ENCODE assay signal across 1 cellular context in genomic region chr3:181630873-181631272, GRCh38.
TF ChIP-seq lines count a peak whose summit lies in the region.

No MANE protein-coding gene starts in this region.

TF ChIP-seq in SK-N-SH, 30 proteins besides CTCF, POLR2A, EP300 and RAD21 (continued from another document):
- no peak for TF ChIP-seq ZBTB33 (IDR thresholded peaks at IDR 0.05; ENCODE audit: borderline replicate concordance, low read depth)
- TF ChIP-seq MAX (IDR thresholded peaks at IDR 0.05; ENCODE audit: low read depth) = no peak
TF ChIP-seq in SK-N-SH: peak in this region for 0.
